In genomic region chr12:6630696-6631095, GRCh38 we compare ENCODE assay signal across 13 cellular contexts. TPM values are rescaled to one million over a fixed set of nuclear protein-coding genes. Genes with fewer than 3 reads are reported as not detected.
DNase-seq lines count a peak whose midpoint lies in the region; ATAC-seq, FAIRE-seq and TF ChIP-seq lines count a peak whose summit lies in the region.
"Had no signal": no experiment of that assay in that cellular context is flagged by ENCODE, and none has a peak within 500 bp of the region (broad histone marks: within the 10 kb centered on the region; RNA-seq: fewer than 3 reads in every experiment).

No MANE protein-coding gene starts in this region.

- peak overlapping the region; percentile 58 for H3K4me3 Mint-ChIP-seq in activated CD4-positive, alpha-beta memory T cell treated with anti-CD3 and anti-CD28 coated beads, Interleukin-2, amount 10 ng/mL, durations not matched to agents 7 days and 5 days

- no peaks in the 10 kb centered on the region for H3K9me3 ChIP-seq in BE2C
- no peaks in the 10 kb centered on the region for H3K9me3 ChIP-seq in pancreas
- H3K9me3 ChIP-seq: adrenal gland, uterus had no signal

- H3K27me3 ChIP-seq in BE2C (no peaks in the 10 kb centered on the region), layer of hippocampus (ENCODE audit: control insufficient read depth, insufficient read depth, low read length) (no peaks in the 10 kb centered on the region), pancreas (no peaks in the 10 kb centered on the region)
- H3K27me3 ChIP-seq: adrenal gland, uterus had no signal

- no peaks in the 10 kb centered on the region for H3K27me3 Mint-ChIP-seq in activated CD4-positive, alpha-beta memory T cell treated with anti-CD3 and anti-CD28 coated beads, Interleukin-2, amount 10 ng/mL, durations not matched to agents 7 days and 5 days

- intact Hi-C loops in pancreas (cut with DNase I): no loop called here

- no peaks in the 10 kb centered on the region for H3K9me3 Mint-ChIP-seq in activated CD4-positive, alpha-beta memory T cell treated with anti-CD3 and anti-CD28 coated beads, Interleukin-2, amount 10 ng/mL, durations not matched to agents 7 days and 5 days

- TF ChIP-seq CTCF in BE2C (IDR thresholded peaks at IDR 0.05; ENCODE audit: low read depth, low read length) (no peak), pancreas (IDR thresholded peaks at IDR 0.05) (no peak)

- peaks cover 5% of the 10 kb centered on the region for H3K36me3 Mint-ChIP-seq in activated CD4-positive, alpha-beta memory T cell treated with anti-CD3 and anti-CD28 coated beads, Interleukin-2, amount 10 ng/mL, durations not matched to agents 7 days and 5 days (ENCODE audit: low read depth)

- H3K27ac ChIP-seq in layer of hippocampus (ENCODE audit: low read depth, low read length) (peak overlapping the region; percentile 74), pancreas (no peak overlapping the region)
- H3K27ac ChIP-seq: uterus had no signal

- 55 to 62% methylated on average over 7 of the region's 7 CpGs for WGBS in pancreas, 2 donors

- FAIRE-seq in pancreas (lab: Jason Lieb, UNC): no peak

- CTCF ChIA-PET in activated CD4-positive, alpha-beta memory T cell treated with anti-CD3 and anti-CD28 coated beads, Interleukin-2, amount 10 ng/mL, durations not matched to agents 7 days and 5 days (lab: Charles Lee): interaction anchor here (1.2 to 5.8 kb wide), 2 partner anchors 10 to 11 kb away, joined by 4 to 34 read pairs; no protein-coding TSS in a partner anchor

- no peak for ATAC-seq in pancreas
- ATAC-seq: HCT116 had no signal

- in situ Hi-C loops in G401 (cut with HindIII; ENCODE audit: low sequenced_read_pairs): no loop called here

- H3K4me3 ChIP-seq in BE2C (ENCODE audit: low read depth, low read length) (no peak overlapping the region), pancreas (no peak overlapping the region)
- H3K4me3 ChIP-seq: adrenal gland, uterus had no signal

- H3K4me1 Mint-ChIP-seq in activated CD4-positive, alpha-beta memory T cell treated with anti-CD3 and anti-CD28 coated beads, Interleukin-2, amount 10 ng/mL, durations not matched to agents 7 days and 5 days: peaks cover 57% of the 10 kb centered on the region

- peak overlapping the region; percentile 91 for H3K27ac Mint-ChIP-seq in activated CD4-positive, alpha-beta memory T cell treated with anti-CD3 and anti-CD28 coated beads, Interleukin-2, amount 10 ng/mL, durations not matched to agents 7 days and 5 days

- DNase-seq in BE2C (peak; percentile 77), G401 (ENCODE audit: low spot score) (peak; percentile 74), NK-92 (lab: John Stamatoyannopoulos, UW; ENCODE audit: unreplicated experiment) (no peak), germinal center (ENCODE audit: low spot score) (no peak), pancreas (no peak)
- no peak for DNase-seq in activated CD4-positive, alpha-beta memory T cell treated with anti-CD3 and anti-CD28 coated beads, Interleukin-2, amount 10 ng/mL, durations not matched to agents 7 days and 5 days
- no peak for DNase-seq in activated effector memory CD4-positive, alpha-beta T cell treated with Interleukin-2 at 50 U/mL for 16 hours
- DNase-seq: activated CD4-positive, CD25-positive, alpha-beta regulatory T cell; adrenal gland; IMR-90; uterus had no signal

- peaks cover 23% of the 10 kb centered on the region for H3K4me1 ChIP-seq in BE2C
- H3K4me1 ChIP-seq in pancreas: no peaks in the 10 kb centered on the region
- H3K4me1 ChIP-seq: uterus had no signal

- H3K36me3 ChIP-seq in BE2C: no peaks in the 10 kb centered on the region
- H3K36me3 ChIP-seq in pancreas: no peaks in the 10 kb centered on the region
- H3K36me3 ChIP-seq: adrenal gland, uterus had no signal

- POLR2A ChIA-PET in activated CD4-positive, alpha-beta memory T cell treated with anti-CD3 and anti-CD28 coated beads, Interleukin-2, amount 10 ng/mL, durations not matched to agents 7 days and 5 days (lab: Charles Lee): interaction anchor here (1.4 to 2.3 kb wide), 9 partner anchors 10 to 388 kb away, joined by 3 to 16 read pairs (median 4); partner anchors contain the start of genes LPCAT3, NOP2 and ZNF384

RNA-seq across cellular contexts. Expression of gene LPAR5, which starts 5.1 kb away (rescaled TPM):
- polyA plus RNA-seq in BE2C (2012; ENCODE audit: insufficient read depth, insufficient read length, low read depth): 1.9 TPM
- total RNA-seq in G401 (2014; rRNA removed; shearing (Covaris generic)): 0.03 TPM in 1 of 2 replicates, not detected in the other
- total RNA-seq in activated CD4-positive, alpha-beta memory T cell treated with anti-CD3 and anti-CD28 coated beads, Interleukin-2, amount 10 ng/mL, durations not matched to agents 7 days and 5 days: 1 to 10 TPM; 7.8 to 8.0 TPM
- 1 to 10 TPM in 2 of 6 donors, under 1 TPM in 4; 0.09 to 2.4 (median 0.71) TPM for total RNA-seq in pancreas
- polyA plus RNA-seq in pancreas: under 1 TPM; 0.19 to 0.23 TPM
- total RNA-seq: IMR-90 had no signal
- polyA plus RNA-seq: IMR-90 had no signal

RNA-seq across cellular contexts. Expression of gene ACRBP, which starts 16.5 kb away (rescaled TPM):
- polyA plus RNA-seq in BE2C (2012; ENCODE audit: insufficient read depth, insufficient read length, low read depth): 2.3 TPM
- total RNA-seq in G401 (2014; rRNA removed; shearing (Covaris generic)): not detected in 2 replicates
- 1 to 10 TPM; 1.8 TPM for total RNA-seq in activated CD4-positive, alpha-beta memory T cell treated with anti-CD3 and anti-CD28 coated beads, Interleukin-2, amount 10 ng/mL, durations not matched to agents 7 days and 5 days
- 1 to 10 TPM; 1.3 to 4.1 (median 1.8) TPM for total RNA-seq in pancreas
- 1 to 10 TPM; 1.2 to 2.2 TPM for polyA plus RNA-seq in pancreas
- total RNA-seq: IMR-90 had no signal

RNA-seq across cellular contexts. Expression of gene CHD4, which starts 23.5 kb away (rescaled TPM):
- polyA plus RNA-seq in BE2C (2012; ENCODE audit: insufficient read depth, insufficient read length, low read depth): 347 TPM
- total RNA-seq in G401 (2014; rRNA removed; shearing (Covaris generic)): 374 and 375 TPM in 2 replicates
- total RNA-seq in activated CD4-positive, alpha-beta memory T cell treated with anti-CD3 and anti-CD28 coated beads, Interleukin-2, amount 10 ng/mL, durations not matched to agents 7 days and 5 days: 100 to 1,000 TPM; 223 to 234 TPM
- total RNA-seq in pancreas: 100 to 1,000 TPM in 3 of 6 donors, 10 to 100 TPM in 3; 96.5 to 123 (median 105) TPM
- 100 to 1,000 TPM; 125 to 134 TPM for polyA plus RNA-seq in pancreas

RNA-seq across cellular contexts. Expression of gene ING4, which starts 32.2 kb away (rescaled TPM):
- 50.8 TPM for polyA plus RNA-seq in BE2C (2012; ENCODE audit: insufficient read depth, insufficient read length, low read depth)
- total RNA-seq in G401 (2014; rRNA removed; shearing (Covaris generic)): 33.0 and 47.7 TPM in 2 replicates
- 10 to 100 TPM; 32.2 to 33.8 TPM for total RNA-seq in activated CD4-positive, alpha-beta memory T cell treated with anti-CD3 and anti-CD28 coated beads, Interleukin-2, amount 10 ng/mL, durations not matched to agents 7 days and 5 days
- 10 to 100 TPM in 5 of 6 donors, 1 to 10 TPM in 1; 9.0 to 24.9 (median 12.1) TPM for total RNA-seq in pancreas
- 10 to 100 TPM; 15.7 to 29.6 TPM for polyA plus RNA-seq in pancreas

RNA-seq across cellular contexts. Expression of gene ZNF384, which starts 58.5 kb away (rescaled TPM):
- 171 TPM for polyA plus RNA-seq in BE2C (2012; ENCODE audit: insufficient read depth, insufficient read length, low read depth)
- total RNA-seq in G401 (2014; rRNA removed; shearing (Covaris generic)): 14.9 and 25.5 TPM in 2 replicates
- 10 to 100 TPM; 69.5 to 78.1 TPM for total RNA-seq in activated CD4-positive, alpha-beta memory T cell treated with anti-CD3 and anti-CD28 coated beads, Interleukin-2, amount 10 ng/mL, durations not matched to agents 7 days and 5 days
- 10 to 100 TPM; 20.4 to 29.8 (median 23.9) TPM for total RNA-seq in pancreas
- 10 to 100 TPM; 36.6 to 36.7 TPM for polyA plus RNA-seq in pancreas

Comparison
In these comparisons a context has a peak if more than half of its experiments do, and no peak if none do; other contexts are left out.
1. DNase-seq: peak in BE2C (single experiment) and G401 (single experiment); none in activated CD4-positive, alpha-beta memory T cell treated with anti-CD3 and anti-CD28 coated beads, Interleukin-2, amount 10 ng/mL, durations not matched to agents 7 days and 5 days (single experiment), NK-92 (single experiment), germinal center (single experiment), pancreas (0 of 6) and activated effector memory CD4-positive, alpha-beta T cell treated with Interleukin-2 at 50 U/mL for 16 hours (single experiment).